15 cellular contexts compared by ENCODE assay signal in genomic region chr11:70505761-70506657, GRCh38.
"Had no signal": no experiment of that assay in that cellular context is flagged by ENCODE, and none has a peak within 500 bp of the region (broad histone marks: within the 10 kb centered on the region; RNA-seq: fewer than 3 reads in every experiment).

No MANE protein-coding gene starts in this region.

- H3K4me3 Mint-ChIP-seq: activated CD8-positive, alpha-beta memory T cell treated with anti-CD3 and anti-CD28 coated beads, Interleukin-2, amount 10 ng/mL, durations not matched to agents 7 days and 5 days; activated T-cell treated with anti-CD3 and anti-CD28 coated beads, Interleukin-2, amount 50 U/mL, for 24 hours; T-cell had no signal

- H3K4me1 ChIP-seq: esophagus muscularis mucosa had no signal

- H3K27me3 ChIP-seq: esophagus muscularis mucosa had no signal

- H3K4me3 ChIP-seq: esophagus muscularis mucosa had no signal

- H3K27ac ChIP-seq: esophagus muscularis mucosa had no signal

- H3K27ac Mint-ChIP-seq: activated CD8-positive, alpha-beta memory T cell treated with anti-CD3 and anti-CD28 coated beads, Interleukin-2, amount 10 ng/mL, durations not matched to agents 7 days and 5 days; activated T-cell treated with anti-CD3 and anti-CD28 coated beads, Interleukin-2, amount 50 U/mL, for 24 hours; T-cell had no signal

- H3K9me3 Mint-ChIP-seq: T-cell had no signal

- H3K27me3 Mint-ChIP-seq: activated CD8-positive, alpha-beta memory T cell treated with anti-CD3 and anti-CD28 coated beads, Interleukin-2, amount 10 ng/mL, durations not matched to agents 7 days and 5 days had no signal

- H3K36me3 ChIP-seq: esophagus muscularis mucosa had no signal

- H3K4me1 Mint-ChIP-seq: activated CD8-positive, alpha-beta memory T cell treated with anti-CD3 and anti-CD28 coated beads, Interleukin-2, amount 10 ng/mL, durations not matched to agents 7 days and 5 days; T-cell had no signal

- DNase-seq: activated CD4-positive, alpha-beta T cell treated with anti-CD3 and anti-CD28 coated beads for 1 hour; activated CD4-positive, alpha-beta T cell treated with anti-CD3 and anti-CD28 coated beads, Interleukin-2, amount 50 U/mL, for 48 hours; activated CD8-positive, alpha-beta memory T cell treated with anti-CD3 and anti-CD28 coated beads, Interleukin-2, amount 10 ng/mL, durations not matched to agents 7 days and 5 days; activated effector memory CD4-positive, alpha-beta T cell treated with anti-CD3 and anti-CD28 coated beads, Interleukin-2, amount 50 U/mL, for 16 hours; activated T-cell treated with anti-CD3 and anti-CD28 coated beads, Interleukin-2, amount 50 U/mL, for 24 hours; amniotic stem cell; foreskin fibroblast; stimulated activated CD4-positive, alpha-beta T cell treated with anti-CD3 and anti-CD28 coated beads, Interleukin-12 subunit alpha, Interleukin-12 subunit beta, amount 100 ng/mL, for 4 hours; stimulated activated naive CD4-positive, alpha-beta T cell treated with Interleukin-2 at 50 U/mL for 16 hours; T-cell; T1000 had no signal

- ATAC-seq: activated CD8-positive, alpha-beta memory T cell treated with anti-CD3 and anti-CD28 coated beads, Interleukin-2, amount 10 ng/mL, durations not matched to agents 7 days and 5 days; activated naive CD4-positive, alpha-beta T cell treated with anti-CD3 and anti-CD28 coated beads, Interleukin-2, amount 50 U/mL, for 72 hours; left lobe of liver; sciatic nerve; T-cell had no signal

- H3K9me3 ChIP-seq: esophagus muscularis mucosa had no signal

- H3K36me3 Mint-ChIP-seq: activated CD8-positive, alpha-beta memory T cell treated with anti-CD3 and anti-CD28 coated beads, Interleukin-2, amount 10 ng/mL, durations not matched to agents 7 days and 5 days; T-cell had no signal
